ENCODE assay signal across 1 cellular context in genomic region chr4:19472669-19473068, GRCh38.
TF ChIP-seq lines count a peak whose summit lies in the region.

No MANE protein-coding gene starts in this region.

TF ChIP-seq in WTC11, 78 proteins besides CTCF, POLR2A, EP300 and RAD21 (continued from another document):
- no peak for TF ChIP-seq MLX (CRISPR knock-in tag; IDR thresholded peaks at IDR 0.05)
